Comparison of ENCODE assay signal across 8 cellular contexts in genomic region chr4:113052379-113052951, GRCh38. TPM values are rescaled to one million over a fixed set of nuclear protein-coding genes. Genes with fewer than 3 reads are reported as not detected.
DNase-seq lines count a peak whose midpoint lies in the region; ATAC-seq and TF ChIP-seq lines count a peak whose summit lies in the region.

No MANE protein-coding gene starts in this region.

- H3K9me3 ChIP-seq in upper lobe of left lung (no peaks in the 10 kb centered on the region), tibial artery (no peaks in the 10 kb centered on the region)

- TF ChIP-seq POLR2A in upper lobe of left lung (IDR thresholded peaks at IDR 0.05): no peak

- no peaks in the 10 kb centered on the region for H3K36me3 ChIP-seq in upper lobe of left lung
- H3K36me3 ChIP-seq in tibial artery: no peaks in the 10 kb centered on the region

- peak; percentile 96 for ATAC-seq in GM21723 (IDR thresholded peaks at IDR 0.05; ENCODE audit: unreplicated experiment)
- ATAC-seq in HG03139 (IDR thresholded peaks at IDR 0.05; ENCODE audit: unreplicated experiment): no peak
- ATAC-seq in upper lobe of left lung (ENCODE audit: low FRiP score in 2 of 2): no peak

- TF ChIP-seq EP300 in upper lobe of left lung (IDR thresholded peaks at IDR 0.05): no peak

- peak; percentile 79 for DNase-seq in GM12865 (ENCODE audit: low read depth)
- peak; percentile 63 for DNase-seq in M059J (ENCODE audit: low read depth)
- peak; percentile 16 for DNase-seq in fibroblast of the aortic adventitia (ENCODE audit: low read depth)
- no peak for DNase-seq in NCI-H1092 (lab: John Stamatoyannopoulos, UW)
- no peak for DNase-seq in upper lobe of left lung
- no peak for DNase-seq in tibial artery

- H3K27ac ChIP-seq in upper lobe of left lung (no peak overlapping the region), tibial artery (no peak overlapping the region)

- no peak overlapping the region for H3K4me3 ChIP-seq in GM12865 (ENCODE audit: low read depth, low read length)
- no peak overlapping the region for H3K4me3 ChIP-seq in fibroblast of the aortic adventitia (ENCODE audit: low read depth, low read length)
- H3K4me3 ChIP-seq in upper lobe of left lung: no peak overlapping the region
- no peak overlapping the region for H3K4me3 ChIP-seq in tibial artery

- H3K27me3 ChIP-seq in upper lobe of left lung (no peaks in the 10 kb centered on the region), tibial artery (no peaks in the 10 kb centered on the region)

- intact Hi-C loops in tibial artery (cut with DNase I; ENCODE audit: low total_unique reads): no loop called here

- H3K4me1 ChIP-seq in upper lobe of left lung (no peaks in the 10 kb centered on the region), tibial artery (peaks cover 0 to 7% (median 0%) of the 10 kb centered on the region in 4 donors)

- TF ChIP-seq CTCF in GM12865 (IDR thresholded peaks at IDR 0.05; ENCODE audit: insufficient read depth, low read depth, low read length, missing control alignments): no peak
- TF ChIP-seq CTCF in fibroblast of the aortic adventitia (IDR thresholded peaks at IDR 0.05; ENCODE audit: insufficient read depth, low read length): no peak
- no peak for TF ChIP-seq CTCF in upper lobe of left lung (IDR thresholded peaks at IDR 0.05)
- TF ChIP-seq CTCF in tibial artery (IDR thresholded peaks at IDR 0.05): no peak

- WGBS in upper lobe of left lung, 2 donors: 77 to 81% methylated on average over 9 of the region's 9 CpGs

RNA-seq across cellular contexts. Expression of gene ANK2, which starts 3.0 kb away (rescaled TPM):
- 0.27 TPM in 2 replicates for total RNA-seq in M059J (2014; rRNA removed; shearing (Covaris generic))
- total RNA-seq in fibroblast of the aortic adventitia (ENCODE audit: low replicate concordance) (190 and 200 TPM in 2 replicates), upper lobe of left lung (10 to 100 TPM in 2 of 6 donors, 1 to 10 TPM in 4; 4.2 to 23.3 (median 8.5) TPM)

Comparison
In these comparisons a context has a peak if more than half of its experiments do, and no peak if none do; other contexts are left out.
1. DNase-seq: peak in GM12865 (single experiment), M059J (single experiment) and fibroblast of the aortic adventitia (single experiment); none in NCI-H1092 (single experiment), upper lobe of left lung (0 of 2) and tibial artery (0 of 2).